Comparison of ENCODE assay signal across 1 cellular context in the genomic region with DNA sequence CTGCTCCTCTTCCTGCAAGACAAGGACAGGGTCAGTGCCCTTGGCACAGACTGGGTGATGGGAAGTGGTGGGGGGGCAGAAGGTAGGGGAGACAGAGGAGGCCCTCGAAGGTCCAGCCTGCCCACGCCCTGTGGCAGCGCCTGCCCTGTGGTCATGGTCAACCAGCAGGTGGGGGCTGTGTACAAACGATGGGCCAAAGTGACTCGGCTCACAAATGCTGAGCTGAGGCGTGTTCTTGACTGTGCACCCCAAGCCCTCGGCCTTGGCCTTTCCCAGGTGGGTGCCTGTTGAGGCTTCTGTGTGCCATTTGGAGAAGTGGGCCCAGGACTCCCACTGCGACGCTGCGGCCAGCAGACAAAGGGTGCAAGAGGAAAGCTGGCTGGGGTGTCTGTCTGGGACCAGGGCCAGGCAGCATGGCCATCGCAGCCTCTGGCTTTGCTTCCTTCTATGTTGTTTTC.
TF ChIP-seq lines count a peak whose summit lies in the region.

No MANE protein-coding gene starts in this region.

TF ChIP-seq in WTC11, 78 proteins besides CTCF, POLR2A, EP300 and RAD21 (continued from another document):
- TF ChIP-seq, protein P1, sequence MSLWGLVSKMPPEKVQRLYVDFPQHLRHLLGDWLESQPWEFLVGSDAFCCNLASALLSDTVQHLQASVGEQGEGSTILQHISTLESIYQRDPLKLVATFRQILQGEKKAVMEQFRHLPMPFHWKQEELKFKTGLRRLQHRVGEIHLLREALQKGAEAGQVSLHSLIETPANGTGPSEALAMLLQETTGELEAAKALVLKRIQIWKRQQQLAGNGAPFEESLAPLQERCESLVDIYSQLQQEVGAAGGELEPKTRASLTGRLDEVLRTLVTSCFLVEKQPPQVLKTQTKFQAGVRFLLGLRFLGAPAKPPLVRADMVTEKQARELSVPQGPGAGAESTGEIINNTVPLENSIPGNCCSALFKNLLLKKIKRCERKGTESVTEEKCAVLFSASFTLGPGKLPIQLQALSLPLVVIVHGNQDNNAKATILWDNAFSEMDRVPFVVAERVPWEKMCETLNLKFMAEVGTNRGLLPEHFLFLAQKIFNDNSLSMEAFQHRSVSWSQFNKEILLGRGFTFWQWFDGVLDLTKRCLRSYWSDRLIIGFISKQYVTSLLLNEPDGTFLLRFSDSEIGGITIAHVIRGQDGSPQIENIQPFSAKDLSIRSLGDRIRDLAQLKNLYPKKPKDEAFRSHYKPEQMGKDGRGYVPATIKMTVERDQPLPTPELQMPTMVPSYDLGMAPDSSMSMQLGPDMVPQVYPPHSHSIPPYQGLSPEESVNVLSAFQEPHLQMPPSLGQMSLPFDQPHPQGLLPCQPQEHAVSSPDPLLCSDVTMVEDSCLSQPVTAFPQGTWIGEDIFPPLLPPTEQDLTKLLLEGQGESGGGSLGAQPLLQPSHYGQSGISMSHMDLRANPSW (CRISPR knock-in tag; conservative IDR thresholded peaks at IDR 0.05; ENCODE audit: low read depth) = no peak
- no peak for TF ChIP-seq ZNF138 (CRISPR knock-in tag; conservative IDR thresholded peaks at IDR 0.05)
- TF ChIP-seq ETV6 (CRISPR knock-in tag; IDR thresholded peaks at IDR 0.05) = no peak
- TF ChIP-seq ZNF121 (CRISPR knock-in tag; IDR thresholded peaks at IDR 0.05) = no peak
